Comparison of ENCODE assay signal across 8 cellular contexts in genomic region chr6:159074120-159074684, GRCh38. TPM values are rescaled to one million over a fixed set of nuclear protein-coding genes. Genes with fewer than 3 reads are reported as not detected.
DNase-seq lines count a peak whose midpoint lies in the region; ATAC-seq, FAIRE-seq and TF ChIP-seq lines count a peak whose summit lies in the region.

No MANE protein-coding gene starts in this region.

- ATAC-seq in left ventricle myocardium superior (peak; percentile 36), GM19452 (IDR thresholded peaks at IDR 0.05; ENCODE audit: unreplicated experiment) (no peak)

- H3K4me1 ChIP-seq in ACC112 (ENCODE audit: control insufficient read depth, insufficient read depth, low read length, unreplicated experiment): no peaks in the 10 kb centered on the region

- H3K79me2 ChIP-seq in ACC112 (ENCODE audit: control insufficient read depth, insufficient read depth, low read length, unreplicated experiment): no peaks in the 10 kb centered on the region

- peak; percentile 75 for FAIRE-seq in TTC549 (lab: Jason Lieb, UNC)

- H3K4me3 ChIP-seq in ACC112 (ENCODE audit: low read depth, low read length): peak overlapping the region; percentile 64

- no peak overlapping the region for H2AFZ ChIP-seq in ACC112 (ENCODE audit: low read length, unreplicated experiment)

- POLR2A ChIA-PET in HEK293T (lab: Yijun Ruan, JAX): no interaction called here

- CTCF ChIA-PET in HEK293T (lab: Yijun Ruan, JAX): no interaction called here

- no peak overlapping the region for H3K27ac ChIP-seq in ACC112 (ENCODE audit: low read depth, low read length)
- H3K27ac ChIP-seq in substantia nigra (ENCODE audit: low read depth, low read length, poor library complexity, severe bottlenecking): peak overlapping the region; percentile 51

- DNase-seq in HEK293T (ENCODE audit: extremely low spot score): peak; percentile 70
- no peak for DNase-seq in left ventricle myocardium superior
- DNase-seq in substantia nigra (lab: John Stamatoyannopoulos, UW): peak in 42 of 49 donors; percentile 8 to 83 (median 52)
- no peak for DNase-seq in activated CD4-positive, alpha-beta T cell treated with anti-CD3 and anti-CD28 coated beads, Interleukin-2, amount 50 U/mL, for 1 hour
- no peak for DNase-seq in activated naive CD4-positive, alpha-beta T cell treated with Interleukin-2 at 50 U/mL for 16 hours

- no peaks in the 10 kb centered on the region for H3K36me3 ChIP-seq in ACC112 (ENCODE audit: insufficient read depth, low read length)

- intact Hi-C loops in left ventricle myocardium superior (cut with micrococcal nuclease): no loop called here

- peaks cover 66% of the 10 kb centered on the region for H3K27me3 ChIP-seq in ACC112 (ENCODE audit: insufficient read depth, low read length)

TF ChIP-seq in HEK293T, 16 proteins besides CTCF, POLR2A, EP300 and RAD21:
- TF ChIP-seq TARDBP (IDR thresholded peaks at IDR 0.05) (no peak), LEF1 (IDR thresholded peaks at IDR 0.05; ENCODE audit: borderline replicate concordance) (no peak), L3MBTL2 (conservative IDR thresholded peaks at IDR 0.05) (peak; percentile 91), FOXM1 (IDR thresholded peaks at IDR 0.05; ENCODE audit: borderline replicate concordance) (no peak)

RNA-seq across cellular contexts. Expression of gene TAGAP, which starts 29.4 kb away (rescaled TPM):
- 2.1 TPM for total RNA-seq in left ventricle myocardium superior

Comparison
In these comparisons a context has a peak if more than half of its experiments do, and no peak if none do; other contexts are left out.
1. DNase-seq: peak in HEK293T (single experiment) and substantia nigra (42 of 49); none in left ventricle myocardium superior (single experiment), activated CD4-positive, alpha-beta T cell treated with anti-CD3 and anti-CD28 coated beads, Interleukin-2, amount 50 U/mL, for 1 hour (single experiment) and activated naive CD4-positive, alpha-beta T cell treated with Interleukin-2 at 50 U/mL for 16 hours (single experiment).